1 cellular context compared by ENCODE assay signal in the genomic region with DNA sequence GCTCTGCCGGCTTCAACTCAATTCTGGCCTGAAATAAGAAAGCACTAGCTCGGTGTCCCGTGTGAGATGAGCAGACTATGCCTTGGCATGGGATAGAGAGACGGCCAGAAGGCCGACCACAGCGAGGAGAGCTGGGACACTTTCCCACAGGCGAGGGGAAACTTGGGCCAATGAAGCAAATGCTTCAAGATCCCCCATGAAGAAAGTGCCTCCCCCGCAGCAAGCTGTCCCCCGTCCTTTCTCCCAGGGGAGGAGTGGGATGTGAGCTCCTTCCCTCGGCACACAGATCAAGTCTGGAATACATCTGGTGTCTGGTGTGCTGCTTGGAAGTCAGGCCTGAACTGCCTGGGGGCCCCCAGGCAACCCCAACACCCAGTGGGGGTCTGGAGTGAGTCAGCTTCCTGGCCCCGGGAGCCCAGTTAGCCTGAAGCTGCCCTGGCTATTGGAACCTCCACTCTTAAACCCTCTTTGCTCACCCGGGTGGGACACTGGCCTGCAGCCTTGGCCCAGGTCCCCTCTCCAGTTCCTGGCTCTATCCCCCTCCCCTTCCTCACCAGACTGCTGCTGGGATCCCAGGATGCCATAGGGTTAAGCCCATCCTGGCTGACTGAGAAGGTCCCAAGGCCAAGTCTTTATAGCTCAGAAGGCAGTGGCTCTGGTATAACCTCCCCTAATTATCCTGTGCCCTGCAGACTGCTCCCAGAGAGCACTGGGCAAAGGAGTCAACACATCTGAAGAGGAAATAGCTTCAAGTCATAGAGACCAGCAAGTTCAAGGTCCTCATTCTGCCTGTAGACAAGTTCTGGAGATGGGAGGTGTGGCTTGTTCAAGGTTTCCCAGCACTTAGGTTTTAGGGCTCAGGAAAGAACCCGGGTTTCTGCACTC.
TF ChIP-seq lines count a peak whose summit lies in the region.

No MANE protein-coding gene starts in this region.

TF ChIP-seq in H1, 55 proteins besides CTCF, POLR2A, EP300 and RAD21:
- TF ChIP-seq TBP (IDR thresholded peaks at IDR 0.05; ENCODE audit: low read depth, low read length) (no peak), SAP30 (IDR thresholded peaks at IDR 0.05; ENCODE audit: insufficient read depth, insufficient replicate concordance, low read length) (no peak), RFX5 (IDR thresholded peaks at IDR 0.05; ENCODE audit: borderline replicate concordance, low read depth, low read length) (no peak), TEAD4 (IDR thresholded peaks at IDR 0.05; ENCODE audit: low read depth, low read length) (no peak), SUZ12 (IDR thresholded peaks at IDR 0.05; ENCODE audit: low read length) (no peak), JUND (IDR thresholded peaks at IDR 0.05; ENCODE audit: low read length) (no peak), KDM1A (IDR thresholded peaks at IDR 0.05; ENCODE audit: borderline replicate concordance, low read length) (no peak), BRCA1 (IDR thresholded peaks at IDR 0.05; ENCODE audit: low read depth, low read length) (no peak), BACH1 (IDR thresholded peaks at IDR 0.05; ENCODE audit: low read length) (no peak), CBX8 (IDR thresholded peaks at IDR 0.05; ENCODE audit: borderline replicate concordance, low read depth, low read length) (no peak), CHD2 (IDR thresholded peaks at IDR 0.05; ENCODE audit: low read length) (no peak), TCF12 (IDR thresholded peaks at IDR 0.05; ENCODE audit: low read depth, low read length) (no peak), POU5F1 (IDR thresholded peaks at IDR 0.05; ENCODE audit: low read depth, low read length) (no peak), RNF2 (IDR thresholded peaks at IDR 0.05; ENCODE audit: borderline replicate concordance, low read depth, low read length, missing control alignments, poor library complexity, severe bottlenecking) (no peak), GABPA (IDR thresholded peaks at IDR 0.05; ENCODE audit: borderline replicate concordance, insufficient read depth, low read length) (no peak), CBX5 (IDR thresholded peaks at IDR 0.05; ENCODE audit: low read depth, low read length) (no peak)
- TF ChIP-seq, protein P1, sequence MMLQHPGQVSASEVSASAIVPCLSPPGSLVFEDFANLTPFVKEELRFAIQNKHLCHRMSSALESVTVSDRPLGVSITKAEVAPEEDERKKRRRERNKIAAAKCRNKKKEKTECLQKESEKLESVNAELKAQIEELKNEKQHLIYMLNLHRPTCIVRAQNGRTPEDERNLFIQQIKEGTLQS (IDR thresholded peaks at IDR 0.05; ENCODE audit: insufficient read depth, low read depth, low read length), result no peak
- TF ChIP-seq, protein P2, sequence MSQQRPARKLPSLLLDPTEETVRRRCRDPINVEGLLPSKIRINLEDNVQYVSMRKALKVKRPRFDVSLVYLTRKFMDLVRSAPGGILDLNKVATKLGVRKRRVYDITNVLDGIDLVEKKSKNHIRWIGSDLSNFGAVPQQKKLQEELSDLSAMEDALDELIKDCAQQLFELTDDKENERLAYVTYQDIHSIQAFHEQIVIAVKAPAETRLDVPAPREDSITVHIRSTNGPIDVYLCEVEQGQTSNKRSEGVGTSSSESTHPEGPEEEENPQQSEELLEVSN (IDR thresholded peaks at IDR 0.05), result no peak
